ENCODE assay signal across 1 cellular context in genomic region chr17:79840204-79840988, GRCh38.
TF ChIP-seq lines count a peak whose summit lies in the region.

No MANE protein-coding gene starts in this region.

TF ChIP-seq in A549, 52 proteins besides CTCF, POLR2A, EP300 and RAD21 (continued from another document):
- TF ChIP-seq FOSL2 (IDR thresholded peaks at IDR 0.05): no peak
- TF ChIP-seq FOSL2 (CRISPR knock-in tag; IDR thresholded peaks at IDR 0.05): no peak
- no peak for TF ChIP-seq NPAS2 (CRISPR knock-in tag; IDR thresholded peaks at IDR 0.05; ENCODE audit: borderline replicate concordance)
- peak; percentile 99 for TF ChIP-seq CEBPB (IDR thresholded peaks at IDR 0.05)
- TF ChIP-seq E2F6 (IDR thresholded peaks at IDR 0.05; ENCODE audit: borderline replicate concordance, low read depth): no peak
- TF ChIP-seq ZFP36 (IDR thresholded peaks at IDR 0.05; ENCODE audit: borderline replicate concordance, partially characterized antibody): no peak
- no peak for TF ChIP-seq RARB (CRISPR knock-in tag; IDR thresholded peaks at IDR 0.05)
- TF ChIP-seq MAFK (IDR thresholded peaks at IDR 0.05; ENCODE audit: partially characterized antibody): no peak
- TF ChIP-seq TFCP2L1 (CRISPR knock-in tag; IDR thresholded peaks at IDR 0.05): no peak
- TF ChIP-seq ELK1 (IDR thresholded peaks at IDR 0.05; ENCODE audit: low read depth, low read length): no peak
- no peak for TF ChIP-seq ZC3H11A (IDR thresholded peaks at IDR 0.05)
- no peak for TF ChIP-seq HMGXB4 (CRISPR knock-in tag; IDR thresholded peaks at IDR 0.05; ENCODE audit: borderline replicate concordance)
- TF ChIP-seq MAX (IDR thresholded peaks at IDR 0.05): no peak
- TF ChIP-seq NFE2L2 (conservative IDR thresholded peaks at IDR 0.05; ENCODE audit: low read length): no peak
- TF ChIP-seq RFX5 (IDR thresholded peaks at IDR 0.05): no peak
- no peak for TF ChIP-seq RCOR1 (IDR thresholded peaks at IDR 0.05; ENCODE audit: low read depth, low read length)
- TF ChIP-seq PHF8 (IDR thresholded peaks at IDR 0.05; ENCODE audit: borderline replicate concordance, low read depth): no peak
- TF ChIP-seq TP53 (CRISPR knock-in tag; IDR thresholded peaks at IDR 0.05): no peak
